In the genomic region with DNA sequence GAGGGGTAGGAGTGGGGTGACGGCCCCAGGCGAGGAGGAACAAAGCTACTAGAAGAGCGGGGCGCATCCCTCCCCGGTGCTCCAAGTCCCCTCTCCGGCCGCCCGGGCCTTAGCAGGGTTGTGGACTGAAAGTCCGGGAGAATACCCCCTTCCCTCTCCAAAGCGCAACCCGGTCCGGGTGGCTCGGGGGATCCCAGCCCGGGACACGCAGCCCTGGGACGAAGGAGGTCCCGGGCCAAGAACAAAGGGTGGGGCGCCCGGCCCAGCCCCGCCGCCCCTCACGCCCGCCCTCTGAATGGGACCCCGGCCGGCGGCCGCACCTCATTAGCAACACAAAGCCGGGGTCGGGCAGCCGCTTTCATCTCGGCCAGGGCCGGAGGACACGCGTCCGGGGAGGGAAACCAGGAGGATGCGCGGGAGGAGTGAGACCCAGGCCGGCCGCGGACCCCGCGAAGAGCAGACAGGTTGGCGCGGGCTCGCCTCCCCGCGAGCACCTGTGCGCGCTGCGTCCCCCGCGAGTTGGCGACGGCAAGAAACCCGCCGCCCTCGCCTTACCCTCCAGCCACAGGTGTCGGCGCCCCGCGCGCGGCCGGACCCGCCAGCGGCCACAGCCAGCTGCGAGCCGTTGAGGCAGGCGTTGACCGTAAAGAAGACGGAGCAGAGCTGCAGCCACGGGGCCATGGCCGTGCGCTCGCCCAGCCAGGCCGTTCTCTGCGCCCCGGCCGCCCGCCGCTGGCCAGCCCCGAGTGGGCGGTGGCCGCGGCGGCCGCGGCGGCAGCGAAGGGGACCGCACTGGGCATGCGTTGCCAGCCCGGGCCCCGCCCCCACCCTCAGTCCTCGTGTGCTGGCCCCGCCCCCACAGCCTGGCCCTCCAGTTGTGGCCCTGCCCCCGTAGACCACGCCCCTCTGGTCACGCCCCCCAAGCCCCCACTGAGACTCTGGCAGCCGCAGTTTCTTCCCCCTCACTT, we compare ENCODE assay signal across 8 cellular contexts.
A peak's percentile ranks its signal among the peaks of the same experiment; 100 is the strongest.
DNase-seq lines count a peak whose midpoint lies in the region; ATAC-seq lines count a peak whose summit lies in the region.

IL17RD (minus strand) TSS at position 748 of the 968 bp plus-strand sequence; CDS start at position 681, 67 bp downstream.

- H3K4me1 ChIP-seq in effector memory CD4-positive, alpha-beta T cell (ENCODE audit: control insufficient read depth, insufficient read depth, low read length, poor library complexity, severe bottlenecking), result peaks cover 12% of the 10 kb centered on the region

- peaks cover 21% of the 10 kb centered on the region for H3K27me3 ChIP-seq in effector memory CD4-positive, alpha-beta T cell (replicated peaks; ENCODE audit: control insufficient read depth, insufficient read depth, low read length, poor library complexity, severe bottlenecking)

- ATAC-seq in HG02759 (IDR thresholded peaks at IDR 0.05; ENCODE audit: unreplicated experiment), result no peak

- H3K4me3 ChIP-seq in effector memory CD4-positive, alpha-beta T cell (ENCODE audit: insufficient read depth, low read depth, low read length, poor library complexity, severe bottlenecking), result peak within 1 kb of the TSS; percentile 52

- no peak within 1 kb of the TSS for H3K27ac ChIP-seq in effector memory CD4-positive, alpha-beta T cell (ENCODE audit: insufficient read depth, low read length, poor library complexity, severe bottlenecking)

- H3K36me3 ChIP-seq in effector memory CD4-positive, alpha-beta T cell (ENCODE audit: control insufficient read depth, insufficient read depth, low read length), result no peaks in the 10 kb centered on the region

- peak; percentile 76 for DNase-seq in CD1c-positive myeloid dendritic cell (ENCODE audit: extremely low spot score)
- peak; percentile 10 for DNase-seq in GOT3 (lab: John Stamatoyannopoulos, UW)
- DNase-seq in NCI-H2171 (lab: John Stamatoyannopoulos, UW), result peak; percentile 36
- DNase-seq in activated CD4-positive, alpha-beta T cell treated with anti-CD3 and anti-CD28 coated beads for 48 hours, result peak; percentile 72
- peak; percentile 4 to 16 (median 10) for DNase-seq in effector memory CD4-positive, alpha-beta T cell
- peak; percentile 78 for DNase-seq in medulla oblongata (ENCODE audit: extremely low spot score)
- DNase-seq in stimulated activated CD4-positive, alpha-beta T cell treated with anti-CD3 and anti-CD28 coated beads, TNF-alpha, amount 100 ng/mL, for 48 hours (ENCODE audit: low read depth in 3 of 3), result peak; percentile 33 to 69 (median 34)

- no peaks in the 10 kb centered on the region for H3K9me3 ChIP-seq in effector memory CD4-positive, alpha-beta T cell (ENCODE audit: control insufficient read depth, low read length)

Comparison
In these comparisons a context has a peak if more than half of its experiments do, and no peak if none do; other contexts are left out.
1. DNase-seq: peak in every context shown above with its lines; median percentile 78 in medulla oblongata; 76 in CD1c-positive myeloid dendritic cell; 72 in activated CD4-positive, alpha-beta T cell treated with anti-CD3 and anti-CD28 coated beads for 48 hours; 36 in NCI-H2171; 34 in stimulated activated CD4-positive, alpha-beta T cell treated with anti-CD3 and anti-CD28 coated beads, TNF-alpha, amount 100 ng/mL, for 48 hours; 10 in GOT3; 10 in effector memory CD4-positive, alpha-beta T cell.